In the genomic region with DNA sequence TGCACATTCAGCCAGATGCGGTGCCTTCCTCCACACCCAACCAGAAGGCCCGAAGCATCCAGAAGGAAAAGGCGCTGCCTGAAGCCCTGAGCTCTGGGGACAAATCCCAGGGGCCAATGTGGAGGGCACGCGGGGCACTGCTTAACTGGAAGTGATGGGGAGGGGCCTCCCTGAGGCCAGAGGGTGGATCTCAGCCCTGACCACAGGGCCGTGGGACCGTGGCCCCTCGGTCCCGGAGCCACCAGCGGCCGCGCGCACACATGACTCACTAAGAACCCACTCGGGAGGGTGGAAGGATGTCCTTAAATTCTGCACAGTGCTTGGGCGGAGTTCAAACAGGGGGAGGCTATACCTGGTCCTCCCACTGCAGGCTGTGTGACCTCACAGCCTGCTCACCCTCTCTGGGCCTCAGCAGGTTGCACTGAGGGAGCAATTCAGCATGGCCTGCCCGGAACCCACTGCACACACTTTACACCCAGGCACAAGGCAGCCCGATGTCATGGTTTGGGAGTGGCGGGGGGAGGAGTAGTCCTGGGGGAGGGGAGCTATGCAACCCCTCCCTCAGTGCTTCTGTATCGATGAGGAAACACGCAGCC, we compare ENCODE assay signal across 1 cellular context.
TF ChIP-seq lines count a peak whose summit lies in the region.

No MANE protein-coding gene starts in this region.

TF ChIP-seq in GM23338, 12 proteins besides CTCF, POLR2A, EP300 and RAD21:
- TF ChIP-seq, protein P1, sequence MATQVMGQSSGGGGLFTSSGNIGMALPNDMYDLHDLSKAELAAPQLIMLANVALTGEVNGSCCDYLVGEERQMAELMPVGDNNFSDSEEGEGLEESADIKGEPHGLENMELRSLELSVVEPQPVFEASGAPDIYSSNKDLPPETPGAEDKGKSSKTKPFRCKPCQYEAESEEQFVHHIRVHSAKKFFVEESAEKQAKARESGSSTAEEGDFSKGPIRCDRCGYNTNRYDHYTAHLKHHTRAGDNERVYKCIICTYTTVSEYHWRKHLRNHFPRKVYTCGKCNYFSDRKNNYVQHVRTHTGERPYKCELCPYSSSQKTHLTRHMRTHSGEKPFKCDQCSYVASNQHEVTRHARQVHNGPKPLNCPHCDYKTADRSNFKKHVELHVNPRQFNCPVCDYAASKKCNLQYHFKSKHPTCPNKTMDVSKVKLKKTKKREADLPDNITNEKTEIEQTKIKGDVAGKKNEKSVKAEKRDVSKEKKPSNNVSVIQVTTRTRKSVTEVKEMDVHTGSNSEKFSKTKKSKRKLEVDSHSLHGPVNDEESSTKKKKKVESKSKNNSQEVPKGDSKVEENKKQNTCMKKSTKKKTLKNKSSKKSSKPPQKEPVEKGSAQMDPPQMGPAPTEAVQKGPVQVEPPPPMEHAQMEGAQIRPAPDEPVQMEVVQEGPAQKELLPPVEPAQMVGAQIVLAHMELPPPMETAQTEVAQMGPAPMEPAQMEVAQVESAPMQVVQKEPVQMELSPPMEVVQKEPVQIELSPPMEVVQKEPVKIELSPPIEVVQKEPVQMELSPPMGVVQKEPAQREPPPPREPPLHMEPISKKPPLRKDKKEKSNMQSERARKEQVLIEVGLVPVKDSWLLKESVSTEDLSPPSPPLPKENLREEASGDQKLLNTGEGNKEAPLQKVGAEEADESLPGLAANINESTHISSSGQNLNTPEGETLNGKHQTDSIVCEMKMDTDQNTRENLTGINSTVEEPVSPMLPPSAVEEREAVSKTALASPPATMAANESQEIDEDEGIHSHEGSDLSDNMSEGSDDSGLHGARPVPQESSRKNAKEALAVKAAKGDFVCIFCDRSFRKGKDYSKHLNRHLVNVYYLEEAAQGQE (IDR thresholded peaks at IDR 0.05; ENCODE audit: unreplicated experiment), result no peak
- TF ChIP-seq POLR2AphosphoS5 (IDR thresholded peaks at IDR 0.05; ENCODE audit: low read depth) (no peak), NANOG (IDR thresholded peaks at IDR 0.05; ENCODE audit: borderline replicate concordance) (no peak), JUNB (IDR thresholded peaks at IDR 0.05; ENCODE audit: unreplicated experiment) (no peak), ZNF114 (CRISPR knock-in tag; IDR thresholded peaks at IDR 0.05) (no peak), EZH2phosphoT487 (IDR thresholded peaks at IDR 0.05; ENCODE audit: unreplicated experiment) (no peak), STAT1 (IDR thresholded peaks at IDR 0.05; ENCODE audit: unreplicated experiment) (no peak), ZNF331 (CRISPR knock-in tag; IDR thresholded peaks at IDR 0.05; ENCODE audit: low read depth) (no peak), EZH2 (IDR thresholded peaks at IDR 0.05; ENCODE audit: low read depth, unreplicated experiment) (no peak)
- TF ChIP-seq, protein P2, sequence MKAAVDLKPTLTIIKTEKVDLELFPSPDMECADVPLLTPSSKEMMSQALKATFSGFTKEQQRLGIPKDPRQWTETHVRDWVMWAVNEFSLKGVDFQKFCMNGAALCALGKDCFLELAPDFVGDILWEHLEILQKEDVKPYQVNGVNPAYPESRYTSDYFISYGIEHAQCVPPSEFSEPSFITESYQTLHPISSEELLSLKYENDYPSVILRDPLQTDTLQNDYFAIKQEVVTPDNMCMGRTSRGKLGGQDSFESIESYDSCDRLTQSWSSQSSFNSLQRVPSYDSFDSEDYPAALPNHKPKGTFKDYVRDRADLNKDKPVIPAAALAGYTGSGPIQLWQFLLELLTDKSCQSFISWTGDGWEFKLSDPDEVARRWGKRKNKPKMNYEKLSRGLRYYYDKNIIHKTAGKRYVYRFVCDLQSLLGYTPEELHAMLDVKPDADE (IDR thresholded peaks at IDR 0.05), result no peak
